Comparison of ENCODE assay signal across 16 cellular contexts in genomic region chr2:136182315-136182714, GRCh38.
DNase-seq lines count a peak whose midpoint lies in the region; ATAC-seq and TF ChIP-seq lines count a peak whose summit lies in the region.
"Had no signal": no experiment of that assay in that cellular context is flagged by ENCODE, and none has a peak within 500 bp of the region (broad histone marks: within the 10 kb centered on the region; RNA-seq: fewer than 3 reads in every experiment).

No MANE protein-coding gene starts in this region.

- no peak for TF ChIP-seq CTCF in CD8-positive, alpha-beta T cell (IDR thresholded peaks at IDR 0.05)
- no peak for TF ChIP-seq CTCF in neural crest cell (conservative IDR thresholded peaks at IDR 0.05)

- DNase-seq in CD8-positive, alpha-beta T cell: no peak
- no peak for DNase-seq in effector memory CD8-positive, alpha-beta T cell
- DNase-seq in neural crest cell (ENCODE audit: low read depth, low spot score) (no peak), DMS153 (lab: John Stamatoyannopoulos, UW) (no peak), HEK293T (ENCODE audit: extremely low spot score) (no peak), immature natural killer cell (no peak), NCI-H82 treated with DMSO at 0.1 percent for 48 hours (lab: John Stamatoyannopoulos, UW; ENCODE audit: unreplicated experiment) (no peak)
- DNase-seq: COR-L47, EL, H7, NCI-H1417, NCI-H187 treated with DMSO at 0.1 percent for 48 hours, PC-9 had no signal

- peaks cover 6% of the 10 kb centered on the region for H3K4me1 ChIP-seq in CD8-positive, alpha-beta T cell (ENCODE audit: insufficient read depth, low read length)
- H3K4me1 ChIP-seq: SJSA1 had no signal

- peaks cover 24% of the 10 kb centered on the region for H3K4me1 Mint-ChIP-seq in CD8-positive, alpha-beta T cell (ENCODE audit: low read depth)
- H3K4me1 Mint-ChIP-seq in effector memory CD8-positive, alpha-beta T cell (ENCODE audit: low read depth in 2 of 2): peaks cover 8 to 13% of the 10 kb centered on the region in 2 donors
- peaks cover 38% of the 10 kb centered on the region for H3K4me1 Mint-ChIP-seq in neural crest cell
- no peaks in the 10 kb centered on the region for H3K4me1 Mint-ChIP-seq in immature natural killer cell

- no peaks in the 10 kb centered on the region for H3K27me3 ChIP-seq in CD8-positive, alpha-beta T cell (ENCODE audit: insufficient read depth, low read length)
- H3K27me3 ChIP-seq: BLaER1 treated with 17β-estradiol and CSF1 and Interleukin-3, amounts not matched to agents 10 nM and 100 nM; SJSA1 had no signal

- peak overlapping the region; percentile 41 for H3K27ac Mint-ChIP-seq in CD8-positive, alpha-beta T cell
- peak overlapping the region; percentile 7 to 62 for H3K27ac Mint-ChIP-seq in effector memory CD8-positive, alpha-beta T cell
- H3K27ac Mint-ChIP-seq in neural crest cell (ENCODE audit: unreplicated experiment) (peak overlapping the region; percentile 70), immature natural killer cell (peak overlapping the region in 2 of 6 donors; percentile 3 to 23)

- POLR2A ChIA-PET in CD8-positive, alpha-beta T cell (lab: Charles Lee): no interaction called here
- POLR2A ChIA-PET in HEK293T (lab: Yijun Ruan, JAX): no interaction called here

- ATAC-seq in CD8-positive, alpha-beta T cell: no peak
- ATAC-seq in effector memory CD8-positive, alpha-beta T cell (replicated peaks): no peak

- H3K36me3 Mint-ChIP-seq in CD8-positive, alpha-beta T cell: no peaks in the 10 kb centered on the region
- no peaks in the 10 kb centered on the region for H3K36me3 Mint-ChIP-seq in effector memory CD8-positive, alpha-beta T cell (ENCODE audit: insufficient read depth)
- H3K36me3 Mint-ChIP-seq in neural crest cell (ENCODE audit: low read depth): no peaks in the 10 kb centered on the region
- H3K36me3 Mint-ChIP-seq in immature natural killer cell: no peaks in the 10 kb centered on the region

- no peak for TF ChIP-seq RAD21 in Ishikawa (IDR thresholded peaks at IDR 0.05; ENCODE audit: low read depth)

- intact Hi-C loops in CD8-positive, alpha-beta T cell (cut with DNase I, micrococcal nuclease): loop anchor here (5.0 kb wide), 2 partner anchors 40 to 45 kb away; no protein-coding TSS in a partner anchor

- no peaks in the 10 kb centered on the region for H3K9me3 Mint-ChIP-seq in CD8-positive, alpha-beta T cell
- no peaks in the 10 kb centered on the region for H3K9me3 Mint-ChIP-seq in effector memory CD8-positive, alpha-beta T cell
- H3K9me3 Mint-ChIP-seq in neural crest cell (peaks cover 2% of the 10 kb centered on the region), immature natural killer cell (peaks cover 0 to 2% (median 0%) of the 10 kb centered on the region in 6 donors)

- H3K36me3 ChIP-seq in CD8-positive, alpha-beta T cell (ENCODE audit: insufficient read depth, low read length): no peaks in the 10 kb centered on the region
- H3K36me3 ChIP-seq: BLaER1 treated with 17β-estradiol and CSF1 and Interleukin-3, amounts not matched to agents 10 nM and 100 nM; SJSA1 had no signal

- no peak overlapping the region for H3K4me3 Mint-ChIP-seq in CD8-positive, alpha-beta T cell
- no peak overlapping the region for H3K4me3 Mint-ChIP-seq in effector memory CD8-positive, alpha-beta T cell
- H3K4me3 Mint-ChIP-seq in neural crest cell (no peak overlapping the region), immature natural killer cell (no peak overlapping the region)

- TF ChIP-seq EP300 in Ishikawa (IDR thresholded peaks at IDR 0.05; ENCODE audit: borderline replicate concordance): no peak

- no peak overlapping the region for H3K27ac ChIP-seq in CD8-positive, alpha-beta T cell (ENCODE audit: low read depth, low read length)
- H3K27ac ChIP-seq: BLaER1 treated with 17β-estradiol and CSF1 and Interleukin-3, amounts not matched to agents 10 nM and 100 nM; PC-9; SJSA1 had no signal

- no peak overlapping the region for H3K4me3 ChIP-seq in CD8-positive, alpha-beta T cell (ENCODE audit: low read depth, low read length)
- H3K4me3 ChIP-seq: BLaER1 treated with 17β-estradiol and CSF1 and Interleukin-3, amounts not matched to agents 10 nM and 100 nM; PC-9; SJSA1 had no signal

- no peaks in the 10 kb centered on the region for H3K9me3 ChIP-seq in CD8-positive, alpha-beta T cell (ENCODE audit: low read length)
- H3K9me3 ChIP-seq: SJSA1 had no signal

- no peaks in the 10 kb centered on the region for H3K27me3 Mint-ChIP-seq in CD8-positive, alpha-beta T cell (ENCODE audit: low read depth)
- no peaks in the 10 kb centered on the region for H3K27me3 Mint-ChIP-seq in effector memory CD8-positive, alpha-beta T cell
- H3K27me3 Mint-ChIP-seq in neural crest cell (ENCODE audit: low read depth) (no peaks in the 10 kb centered on the region), immature natural killer cell (ENCODE audit: low read depth in 3 of 3) (peaks cover 2 to 4% (median 3%) of the 10 kb centered on the region in 3 donors)

- CTCF ChIA-PET in CD8-positive, alpha-beta T cell (lab: Charles Lee): interaction anchor here (0.6 kb wide), 1 partner anchor 268 kb away, joined by 3 read pairs; no protein-coding TSS in a partner anchor
- CTCF ChIA-PET in HEK293T (lab: Yijun Ruan, JAX): no interaction called here

TF ChIP-seq in Ishikawa, 13 proteins besides CTCF, POLR2A, EP300 and RAD21:
- no peak for TF ChIP-seq FOXM1 (IDR thresholded peaks at IDR 0.05; ENCODE audit: borderline replicate concordance, low read depth)
- peak; percentile 69 for TF ChIP-seq REST (IDR thresholded peaks at IDR 0.05; ENCODE audit: low read depth)
- no peak for TF ChIP-seq TCF12 (IDR thresholded peaks at IDR 0.05; ENCODE audit: low read depth)
- no peak for TF ChIP-seq ZBTB7A (IDR thresholded peaks at IDR 0.05; ENCODE audit: low read depth)
- no peak for TF ChIP-seq EGR1 (IDR thresholded peaks at IDR 0.05)
- TF ChIP-seq TAF1 (IDR thresholded peaks at IDR 0.05; ENCODE audit: low read depth): no peak
- TF ChIP-seq MAX (IDR thresholded peaks at IDR 0.05): no peak

TF ChIP-seq in HEK293T, 16 proteins besides CTCF, POLR2A, EP300 and RAD21:
- no peak for TF ChIP-seq ARNT (IDR thresholded peaks at IDR 0.05)
- no peak for TF ChIP-seq LEF1 (IDR thresholded peaks at IDR 0.05; ENCODE audit: borderline replicate concordance)
- TF ChIP-seq SP1 (IDR thresholded peaks at IDR 0.05): no peak
- TF ChIP-seq NFRKB (IDR thresholded peaks at IDR 0.05): no peak
- TF ChIP-seq HDGF (IDR thresholded peaks at IDR 0.05; ENCODE audit: borderline replicate concordance): no peak
- TF ChIP-seq TARDBP (IDR thresholded peaks at IDR 0.05): no peak
- TF ChIP-seq PKNOX1 (IDR thresholded peaks at IDR 0.05): no peak
- TF ChIP-seq FOXK2 (IDR thresholded peaks at IDR 0.05): no peak
- no peak for TF ChIP-seq L3MBTL2 (conservative IDR thresholded peaks at IDR 0.05)
- no peak for TF ChIP-seq ZNF384 (IDR thresholded peaks at IDR 0.05)
- TF ChIP-seq SUZ12 (IDR thresholded peaks at IDR 0.05): no peak
- no peak for TF ChIP-seq FOXM1 (IDR thresholded peaks at IDR 0.05; ENCODE audit: borderline replicate concordance)
- TF ChIP-seq BHLHE40 (IDR thresholded peaks at IDR 0.05; ENCODE audit: borderline replicate concordance): no peak
- no peak for TF ChIP-seq CTBP1 (IDR thresholded peaks at IDR 0.05; ENCODE audit: borderline replicate concordance)
- TF ChIP-seq ELF4 (IDR thresholded peaks at IDR 0.05): no peak
- TF ChIP-seq FOXA1 (IDR thresholded peaks at IDR 0.05): no peak
